In genomic region chr21:45152265-45152746, GRCh38 we compare ENCODE assay signal across 8 cellular contexts.
DNase-seq lines count a peak whose midpoint lies in the region; ATAC-seq, FAIRE-seq and TF ChIP-seq lines count a peak whose summit lies in the region.

No MANE protein-coding gene starts in this region.

- DNase-seq in T-helper 9 cell (peak; percentile 42), astrocyte of the spinal cord (ENCODE audit: low read depth, low spot score) (peak; percentile 26), mesenteric fat pad (ENCODE audit: low spot score) (peak; percentile 89), RCC 7860 (ENCODE audit: low spot score) (no peak)
- peak; percentile 40 to 55 for DNase-seq in stimulated activated CD8-positive, alpha-beta memory T cell treated with anti-CD3 and anti-CD28 coated beads, Interleukin-4, amount 100 ng/mL, for 4 hours (ENCODE audit: low read depth in 2 of 2, low spot score in 1 of 2)

- FAIRE-seq in RCC 7860 (lab: Jason Lieb, UNC) = no peak

- H3K4me3 ChIP-seq in astrocyte of the spinal cord (ENCODE audit: low read depth, low read length) = no peak overlapping the region

- TF ChIP-seq CTCF in astrocyte of the spinal cord (IDR thresholded peaks at IDR 0.05; ENCODE audit: low read depth, low read length) = peak; percentile 71

- peak; percentile 63 for ATAC-seq in GM21360 (IDR thresholded peaks at IDR 0.05; ENCODE audit: unreplicated experiment)
- no peak for ATAC-seq in HG03378 (IDR thresholded peaks at IDR 0.05; ENCODE audit: unreplicated experiment)
- ATAC-seq in HG03354 (IDR thresholded peaks at IDR 0.05; ENCODE audit: poor library complexity, severe bottlenecking, unreplicated experiment) = no peak

- in situ Hi-C loops in astrocyte of the spinal cord (cut with HindIII; ENCODE audit: low sequenced_read_pairs) = no loop called here
